ENCODE assay signal across 1 cellular context in genomic region chr3:48970568-48970967, GRCh38.
TF ChIP-seq lines count a peak whose summit lies in the region.

No MANE protein-coding gene starts in this region.

TF ChIP-seq in WTC11, 78 proteins besides CTCF, POLR2A, EP300 and RAD21:
- TF ChIP-seq NFATC4 (CRISPR knock-in tag; IDR thresholded peaks at IDR 0.05) (no peak), CBFB (CRISPR knock-in tag; IDR thresholded peaks at IDR 0.05; ENCODE audit: low read depth) (no peak), ZNF512 (CRISPR knock-in tag; IDR thresholded peaks at IDR 0.05; ENCODE audit: borderline replicate concordance) (no peak), TEAD1 (CRISPR knock-in tag; IDR thresholded peaks at IDR 0.05) (no peak), ZNF416 (CRISPR knock-in tag; IDR thresholded peaks at IDR 0.05) (no peak), ZNF232 (CRISPR knock-in tag; IDR thresholded peaks at IDR 0.05) (no peak), ESRRA (CRISPR knock-in tag; IDR thresholded peaks at IDR 0.05; ENCODE audit: borderline replicate concordance) (no peak), AFF4 (CRISPR knock-in tag; IDR thresholded peaks at IDR 0.05; ENCODE audit: borderline replicate concordance) (no peak), NFE2L1 (CRISPR knock-in tag; IDR thresholded peaks at IDR 0.05) (no peak), ZBTB21 (CRISPR knock-in tag; IDR thresholded peaks at IDR 0.05; ENCODE audit: borderline replicate concordance) (no peak), ZNF671 (CRISPR knock-in tag; IDR thresholded peaks at IDR 0.05) (no peak), ZNF396 (CRISPR knock-in tag; IDR thresholded peaks at IDR 0.05; ENCODE audit: borderline replicate concordance) (no peak), FOXP1 (CRISPR knock-in tag; IDR thresholded peaks at IDR 0.05; ENCODE audit: borderline replicate concordance) (no peak)
- TF ChIP-seq, protein P1, sequence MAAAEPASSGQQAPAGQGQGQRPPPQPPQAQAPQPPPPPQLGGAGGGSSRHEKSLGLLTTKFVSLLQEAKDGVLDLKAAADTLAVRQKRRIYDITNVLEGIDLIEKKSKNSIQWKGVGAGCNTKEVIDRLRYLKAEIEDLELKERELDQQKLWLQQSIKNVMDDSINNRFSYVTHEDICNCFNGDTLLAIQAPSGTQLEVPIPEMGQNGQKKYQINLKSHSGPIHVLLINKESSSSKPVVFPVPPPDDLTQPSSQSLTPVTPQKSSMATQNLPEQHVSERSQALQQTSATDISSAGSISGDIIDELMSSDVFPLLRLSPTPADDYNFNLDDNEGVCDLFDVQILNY (CRISPR knock-in tag; IDR thresholded peaks at IDR 0.05): no peak
- TF ChIP-seq, protein P2, sequence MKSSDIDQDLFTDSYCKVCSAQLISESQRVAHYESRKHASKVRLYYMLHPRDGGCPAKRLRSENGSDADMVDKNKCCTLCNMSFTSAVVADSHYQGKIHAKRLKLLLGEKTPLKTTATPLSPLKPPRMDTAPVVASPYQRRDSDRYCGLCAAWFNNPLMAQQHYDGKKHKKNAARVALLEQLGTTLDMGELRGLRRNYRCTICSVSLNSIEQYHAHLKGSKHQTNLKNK (CRISPR knock-in tag; IDR thresholded peaks at IDR 0.05): no peak
- TF ChIP-seq, protein P3, sequence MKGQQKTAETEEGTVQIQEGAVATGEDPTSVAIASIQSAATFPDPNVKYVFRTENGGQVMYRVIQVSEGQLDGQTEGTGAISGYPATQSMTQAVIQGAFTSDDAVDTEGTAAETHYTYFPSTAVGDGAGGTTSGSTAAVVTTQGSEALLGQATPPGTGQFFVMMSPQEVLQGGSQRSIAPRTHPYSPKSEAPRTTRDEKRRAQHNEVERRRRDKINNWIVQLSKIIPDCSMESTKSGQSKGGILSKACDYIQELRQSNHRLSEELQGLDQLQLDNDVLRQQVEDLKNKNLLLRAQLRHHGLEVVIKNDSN (CRISPR knock-in tag; IDR thresholded peaks at IDR 0.05): no peak
- TF ChIP-seq, protein P4, sequence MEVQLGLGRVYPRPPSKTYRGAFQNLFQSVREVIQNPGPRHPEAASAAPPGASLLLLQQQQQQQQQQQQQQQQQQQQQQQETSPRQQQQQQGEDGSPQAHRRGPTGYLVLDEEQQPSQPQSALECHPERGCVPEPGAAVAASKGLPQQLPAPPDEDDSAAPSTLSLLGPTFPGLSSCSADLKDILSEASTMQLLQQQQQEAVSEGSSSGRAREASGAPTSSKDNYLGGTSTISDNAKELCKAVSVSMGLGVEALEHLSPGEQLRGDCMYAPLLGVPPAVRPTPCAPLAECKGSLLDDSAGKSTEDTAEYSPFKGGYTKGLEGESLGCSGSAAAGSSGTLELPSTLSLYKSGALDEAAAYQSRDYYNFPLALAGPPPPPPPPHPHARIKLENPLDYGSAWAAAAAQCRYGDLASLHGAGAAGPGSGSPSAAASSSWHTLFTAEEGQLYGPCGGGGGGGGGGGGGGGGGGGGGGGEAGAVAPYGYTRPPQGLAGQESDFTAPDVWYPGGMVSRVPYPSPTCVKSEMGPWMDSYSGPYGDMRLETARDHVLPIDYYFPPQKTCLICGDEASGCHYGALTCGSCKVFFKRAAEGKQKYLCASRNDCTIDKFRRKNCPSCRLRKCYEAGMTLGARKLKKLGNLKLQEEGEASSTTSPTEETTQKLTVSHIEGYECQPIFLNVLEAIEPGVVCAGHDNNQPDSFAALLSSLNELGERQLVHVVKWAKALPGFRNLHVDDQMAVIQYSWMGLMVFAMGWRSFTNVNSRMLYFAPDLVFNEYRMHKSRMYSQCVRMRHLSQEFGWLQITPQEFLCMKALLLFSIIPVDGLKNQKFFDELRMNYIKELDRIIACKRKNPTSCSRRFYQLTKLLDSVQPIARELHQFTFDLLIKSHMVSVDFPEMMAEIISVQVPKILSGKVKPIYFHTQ (CRISPR knock-in tag; IDR thresholded peaks at IDR 0.05): no peak
- TF ChIP-seq, protein P5, sequence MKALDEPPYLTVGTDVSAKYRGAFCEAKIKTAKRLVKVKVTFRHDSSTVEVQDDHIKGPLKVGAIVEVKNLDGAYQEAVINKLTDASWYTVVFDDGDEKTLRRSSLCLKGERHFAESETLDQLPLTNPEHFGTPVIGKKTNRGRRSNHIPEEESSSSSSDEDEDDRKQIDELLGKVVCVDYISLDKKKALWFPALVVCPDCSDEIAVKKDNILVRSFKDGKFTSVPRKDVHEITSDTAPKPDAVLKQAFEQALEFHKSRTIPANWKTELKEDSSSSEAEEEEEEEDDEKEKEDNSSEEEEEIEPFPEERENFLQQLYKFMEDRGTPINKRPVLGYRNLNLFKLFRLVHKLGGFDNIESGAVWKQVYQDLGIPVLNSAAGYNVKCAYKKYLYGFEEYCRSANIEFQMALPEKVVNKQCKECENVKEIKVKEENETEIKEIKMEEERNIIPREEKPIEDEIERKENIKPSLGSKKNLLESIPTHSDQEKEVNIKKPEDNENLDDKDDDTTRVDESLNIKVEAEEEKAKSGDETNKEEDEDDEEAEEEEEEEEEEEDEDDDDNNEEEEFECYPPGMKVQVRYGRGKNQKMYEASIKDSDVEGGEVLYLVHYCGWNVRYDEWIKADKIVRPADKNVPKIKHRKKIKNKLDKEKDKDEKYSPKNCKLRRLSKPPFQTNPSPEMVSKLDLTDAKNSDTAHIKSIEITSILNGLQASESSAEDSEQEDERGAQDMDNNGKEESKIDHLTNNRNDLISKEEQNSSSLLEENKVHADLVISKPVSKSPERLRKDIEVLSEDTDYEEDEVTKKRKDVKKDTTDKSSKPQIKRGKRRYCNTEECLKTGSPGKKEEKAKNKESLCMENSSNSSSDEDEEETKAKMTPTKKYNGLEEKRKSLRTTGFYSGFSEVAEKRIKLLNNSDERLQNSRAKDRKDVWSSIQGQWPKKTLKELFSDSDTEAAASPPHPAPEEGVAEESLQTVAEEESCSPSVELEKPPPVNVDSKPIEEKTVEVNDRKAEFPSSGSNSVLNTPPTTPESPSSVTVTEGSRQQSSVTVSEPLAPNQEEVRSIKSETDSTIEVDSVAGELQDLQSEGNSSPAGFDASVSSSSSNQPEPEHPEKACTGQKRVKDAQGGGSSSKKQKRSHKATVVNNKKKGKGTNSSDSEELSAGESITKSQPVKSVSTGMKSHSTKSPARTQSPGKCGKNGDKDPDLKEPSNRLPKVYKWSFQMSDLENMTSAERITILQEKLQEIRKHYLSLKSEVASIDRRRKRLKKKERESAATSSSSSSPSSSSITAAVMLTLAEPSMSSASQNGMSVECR (CRISPR knock-in tag; IDR thresholded peaks at IDR 0.05; ENCODE audit: borderline replicate concordance): no peak
- TF ChIP-seq, protein P6, sequence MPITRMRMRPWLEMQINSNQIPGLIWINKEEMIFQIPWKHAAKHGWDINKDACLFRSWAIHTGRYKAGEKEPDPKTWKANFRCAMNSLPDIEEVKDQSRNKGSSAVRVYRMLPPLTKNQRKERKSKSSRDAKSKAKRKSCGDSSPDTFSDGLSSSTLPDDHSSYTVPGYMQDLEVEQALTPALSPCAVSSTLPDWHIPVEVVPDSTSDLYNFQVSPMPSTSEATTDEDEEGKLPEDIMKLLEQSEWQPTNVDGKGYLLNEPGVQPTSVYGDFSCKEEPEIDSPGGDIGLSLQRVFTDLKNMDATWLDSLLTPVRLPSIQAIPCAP (CRISPR knock-in tag; IDR thresholded peaks at IDR 0.05): no peak
